ENCODE assay signal across 25 cellular contexts in the genomic region with DNA sequence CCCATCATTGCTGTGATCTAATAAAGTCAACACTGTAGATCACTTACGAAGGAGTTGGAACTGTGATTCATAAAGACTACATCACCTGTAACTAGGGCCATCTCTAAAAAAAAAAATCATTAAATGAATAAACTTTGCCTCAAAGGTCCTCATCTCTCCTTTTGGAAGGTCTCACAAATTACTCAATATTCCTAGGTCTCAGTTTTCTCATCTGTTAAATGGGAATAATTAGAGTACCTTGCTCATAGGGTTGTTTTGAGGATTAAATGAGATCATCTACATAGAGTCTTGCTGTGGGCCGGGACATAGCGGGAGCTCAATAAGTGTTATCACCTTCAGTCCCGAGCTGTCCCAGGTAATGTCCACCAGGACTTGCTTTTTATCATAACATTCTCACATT.
"Had no signal": no experiment of that assay in that cellular context is flagged by ENCODE, and none has a peak within 500 bp of the region (broad histone marks: within the 10 kb centered on the region; RNA-seq: fewer than 3 reads in every experiment).

No MANE protein-coding gene starts in this region.

- H3K4me2 ChIP-seq: neural progenitor cell had no signal

- H3K27me3 ChIP-seq: neural progenitor cell, ovary, right lobe of liver, sigmoid colon, stomach, thyroid gland, tibial nerve, upper lobe of left lung, vagina had no signal

- H3K9ac ChIP-seq: neural progenitor cell, parathyroid adenoma had no signal

- H3K4me1 ChIP-seq: neural progenitor cell, parathyroid adenoma, thyroid gland, tibial nerve, upper lobe of left lung had no signal

- H3K27ac ChIP-seq: neural progenitor cell, ovary, parathyroid adenoma, psoas muscle, right lobe of liver, sigmoid colon, stomach, thoracic aorta, thyroid gland, tibial nerve, upper lobe of left lung, vagina had no signal

- H2AFZ ChIP-seq: neural progenitor cell, parathyroid adenoma had no signal

- H3K79me2 ChIP-seq: parathyroid adenoma had no signal

- FAIRE-seq: small intestine, urothelium cell line had no signal

- H3K9me3 ChIP-seq: ovary, psoas muscle, right lobe of liver, sigmoid colon, stomach, thoracic aorta, thyroid gland, tibial nerve, upper lobe of left lung, vagina had no signal

- DNase-seq: occipital lobe; ovary; posterior cingulate gyrus; psoas muscle; right cardiac atrium; right lobe of liver; sigmoid colon; small intestine; stimulated activated CD4-positive, alpha-beta T cell treated with anti-CD3 and anti-CD28 coated beads, Interleukin-15, amount 100 ng/mL, for 24 hours; stimulated activated CD4-positive, alpha-beta T cell treated with anti-CD3 and anti-CD28 coated beads, Interleukin-2, amount 100 ng/mL, for 24 hours; stimulated activated CD4-positive, alpha-beta T cell treated with anti-CD3 and anti-CD28 coated beads, Interleukin-2, amount 100 ng/mL, for 48 hours; stimulated activated CD4-positive, alpha-beta T cell treated with anti-CD3 and anti-CD28 coated beads, Interleukin-4, amount 100 ng/mL, for 24 hours; stimulated activated naive B cell treated with anti-CD40 and anti-IgM and Interleukin-4, amounts not matched to agents 10 μg/mL and 1 μg/mL and 100 μg/mL, for 72 hours; stimulated activated naive CD4-positive, alpha-beta T cell treated with Interleukin-2 at 50 U/mL for 16 hours; stomach; thyroid gland; trophoblast cell; upper lobe of left lung had no signal

- ATAC-seq: psoas muscle; right cardiac atrium; stimulated activated effector memory CD8-positive, alpha-beta T cell treated with anti-CD3 and anti-CD28 coated beads, Interleukin-12 subunit alpha, Interleukin-12 subunit beta, amount 100 ng/mL, for 72 hours; stimulated activated naive B cell treated with anti-CD40 and anti-IgM and Interleukin-4, amounts not matched to agents 10 μg/mL and 1 μg/mL and 100 μg/mL, for 72 hours had no signal

- H3K36me3 ChIP-seq: neural progenitor cell, ovary, right lobe of liver, sigmoid colon, stomach, thoracic aorta, thyroid gland, tibial nerve, upper lobe of left lung, vagina had no signal

- H3K4me3 ChIP-seq: neural progenitor cell, ovary, psoas muscle, right lobe of liver, sigmoid colon, stomach, thoracic aorta, thyroid gland, tibial nerve, upper lobe of left lung, vagina had no signal
